1 cellular context compared by ENCODE assay signal in the genomic region with DNA sequence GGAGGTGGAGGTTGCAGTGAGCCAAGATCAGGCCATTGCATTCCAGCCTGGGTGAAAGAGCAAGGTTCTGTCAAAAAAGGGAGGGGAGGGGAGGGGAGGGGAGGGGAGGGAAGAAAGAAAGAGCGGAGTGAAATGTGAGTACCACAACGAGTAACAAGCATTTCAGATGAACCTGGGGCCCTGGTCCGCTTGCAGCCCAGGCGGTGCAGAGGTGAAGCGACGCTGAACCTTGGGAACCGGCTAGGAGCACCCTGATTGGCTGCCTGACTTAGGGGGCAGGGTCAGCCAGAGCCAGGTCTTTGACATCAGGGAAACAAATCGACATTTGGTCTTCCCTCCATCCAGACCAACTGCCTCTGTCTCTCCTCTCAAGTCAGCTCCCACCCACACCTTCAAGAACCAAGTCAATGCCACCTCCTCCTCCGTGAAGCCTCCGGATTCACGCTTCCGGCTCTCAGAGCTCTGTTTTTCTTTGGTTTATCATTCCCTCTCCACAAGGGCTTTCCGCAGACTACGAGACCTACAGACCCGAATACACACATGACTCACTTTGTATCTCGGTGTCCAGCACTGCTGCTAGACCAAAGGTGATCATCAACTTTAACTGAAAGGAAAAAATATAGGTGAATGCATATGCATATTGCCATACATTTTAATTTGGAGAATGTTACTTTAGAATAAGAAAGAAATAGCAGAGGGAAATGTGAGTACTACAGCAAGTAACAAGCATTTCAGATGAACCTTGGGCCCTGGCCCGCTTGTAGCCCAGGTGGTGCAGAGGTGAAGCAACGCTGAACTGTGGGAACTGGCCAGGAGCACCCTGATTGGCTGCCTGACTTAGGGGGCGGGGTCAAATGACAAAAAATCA.
A peak's percentile ranks its signal among the peaks of the same experiment; 100 is the strongest.
TF ChIP-seq lines count a peak whose summit lies in the region.

No MANE protein-coding gene starts in this region.

TF ChIP-seq in HepG2, 621 proteins besides CTCF, POLR2A, EP300 and RAD21 (continued from another document and continues in another):
- TF ChIP-seq SRF (IDR thresholded peaks at IDR 0.05; ENCODE audit: low read depth, low read length) (no peak), NR2F1 (CRISPR knock-in tag; IDR thresholded peaks at IDR 0.05) (no peak), YEATS4 (CRISPR knock-in tag; IDR thresholded peaks at IDR 0.05; ENCODE audit: borderline replicate concordance) (0 out of 2 replicates have a peak, but pooled peaks have one; percentile 18), TAF1 (CRISPR knock-in tag; IDR thresholded peaks at IDR 0.05) (no peak), CBFB (CRISPR knock-in tag; IDR thresholded peaks at IDR 0.05) (no peak), TBX2 (CRISPR knock-in tag; IDR thresholded peaks at IDR 0.05; ENCODE audit: borderline replicate concordance) (0 out of 2 replicates have a peak, but pooled peaks have one; percentile 43), SP5 (CRISPR knock-in tag; IDR thresholded peaks at IDR 0.05; ENCODE audit: borderline replicate concordance, low read depth) (no peak), MED1 (CRISPR knock-in tag; IDR thresholded peaks at IDR 0.05) (no peak; the same call in 1 of the 2 replicates), ZNF256 (CRISPR knock-in tag; conservative IDR thresholded peaks at IDR 0.05) (no peak), DDIT3 (CRISPR knock-in tag; IDR thresholded peaks at IDR 0.05) (no peak), EHMT2 (IDR thresholded peaks at IDR 0.05; ENCODE audit: borderline replicate concordance, low read depth, low read length) (no peak), BCLAF1 (IDR thresholded peaks at IDR 0.05) (no peak), ZNF382 (CRISPR knock-in tag; IDR thresholded peaks at IDR 0.05; ENCODE audit: borderline replicate concordance) (no peak), ZNF337 (CRISPR knock-in tag; IDR thresholded peaks at IDR 0.05; ENCODE audit: borderline replicate concordance, low read depth) (no peak), MBD4 (IDR thresholded peaks at IDR 0.05; ENCODE audit: borderline replicate concordance, low read length) (no peak), TARDBP (CRISPR knock-in tag; IDR thresholded peaks at IDR 0.05) (peak; percentile 48), ZNF232 (CRISPR knock-in tag; IDR thresholded peaks at IDR 0.05; ENCODE audit: borderline replicate concordance) (no peak), MLLT10 (CRISPR knock-in tag; IDR thresholded peaks at IDR 0.05) (no peak), SNAPC2 (CRISPR knock-in tag; IDR thresholded peaks at IDR 0.05) (0 out of 2 replicates have a peak, but pooled peaks have one; percentile 35), ZNF781 (CRISPR knock-in tag; IDR thresholded peaks at IDR 0.05; ENCODE audit: borderline replicate concordance, not compliant biosample characterization) (no peak), ZNF446 (CRISPR knock-in tag; IDR thresholded peaks at IDR 0.05) (no peak), NR2F6 (IDR thresholded peaks at IDR 0.05) (no peak), NR2F6 (CRISPR knock-in tag; IDR thresholded peaks at IDR 0.05) (no peak), MAZ (IDR thresholded peaks at IDR 0.05; ENCODE audit: borderline replicate concordance, low read depth, low read length) (no peak), MAZ (CRISPR knock-in tag; IDR thresholded peaks at IDR 0.05; ENCODE audit: low read depth) (peak; percentile 44; the same call in 1 of the 2 replicates), ZNF24 (IDR thresholded peaks at IDR 0.05) (no peak), PCBP1 (IDR thresholded peaks at IDR 0.05; ENCODE audit: borderline replicate concordance, low read depth, low read length) (peak; percentile 99), ZNF567 (CRISPR knock-in tag; IDR thresholded peaks at IDR 0.05; ENCODE audit: borderline replicate concordance) (no peak), MAFF (IDR thresholded peaks at IDR 0.05; ENCODE audit: low read depth, low read length) (no peak), E2F5 (CRISPR knock-in tag; conservative IDR thresholded peaks at IDR 0.05) (no peak), MIER2 (CRISPR knock-in tag; IDR thresholded peaks at IDR 0.05) (no peak), DNMT3B (CRISPR knock-in tag; conservative IDR thresholded peaks at IDR 0.05) (no peak), YEATS2 (CRISPR knock-in tag; IDR thresholded peaks at IDR 0.05; ENCODE audit: borderline replicate concordance) (no peak), YY1 (IDR thresholded peaks at IDR 0.05; ENCODE audit: insufficient read depth, insufficient replicate concordance, low read depth, low read length) (no peak), MIXL1 (CRISPR knock-in tag; IDR thresholded peaks at IDR 0.05) (no peak; the same call in 1 of the 2 replicates), SMARCC2 (IDR thresholded peaks at IDR 0.05) (no peak), ZSCAN5A (CRISPR knock-in tag; IDR thresholded peaks at IDR 0.05; ENCODE audit: borderline replicate concordance) (no peak), HNF4A (CRISPR knock-in tag; IDR thresholded peaks at IDR 0.05) (peak; percentile 67), ISL2 (CRISPR knock-in tag; IDR thresholded peaks at IDR 0.05) (no peak), REPIN1 (CRISPR knock-in tag; IDR thresholded peaks at IDR 0.05; ENCODE audit: borderline replicate concordance, low read depth) (0 out of 2 replicates have a peak, but pooled peaks have one; percentile 51), NR2F2 (IDR thresholded peaks at IDR 0.05; ENCODE audit: borderline replicate concordance, low read depth) (no peak), MYPOP (CRISPR knock-in tag; IDR thresholded peaks at IDR 0.05) (0 out of 2 replicates have a peak, but pooled peaks have one; percentile 40), NCOR1 (IDR thresholded peaks at IDR 0.05; ENCODE audit: borderline replicate concordance, low read length) (peak; percentile 83), PLRG1 (conservative IDR thresholded peaks at IDR 0.05) (no peak), JARID2 (CRISPR knock-in tag; IDR thresholded peaks at IDR 0.05; ENCODE audit: insufficient replicate concordance) (no peak), TBP (CRISPR knock-in tag; IDR thresholded peaks at IDR 0.05) (no peak), KMT2A (CRISPR knock-in tag; IDR thresholded peaks at IDR 0.05) (no peak), PRMT3 (CRISPR knock-in tag; IDR thresholded peaks at IDR 0.05; ENCODE audit: borderline replicate concordance, low read depth) (no peak)
- TF ChIP-seq, protein P1, sequence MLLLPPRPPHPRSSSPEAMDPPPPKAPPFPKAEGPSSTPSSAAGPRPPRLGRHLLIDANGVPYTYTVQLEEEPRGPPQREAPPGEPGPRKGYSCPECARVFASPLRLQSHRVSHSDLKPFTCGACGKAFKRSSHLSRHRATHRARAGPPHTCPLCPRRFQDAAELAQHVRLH (CRISPR knock-in tag; IDR thresholded peaks at IDR 0.05; ENCODE audit: borderline replicate concordance, low read depth): peak; percentile 56; the same call in 1 of the 2 replicates
- TF ChIP-seq, protein P2, sequence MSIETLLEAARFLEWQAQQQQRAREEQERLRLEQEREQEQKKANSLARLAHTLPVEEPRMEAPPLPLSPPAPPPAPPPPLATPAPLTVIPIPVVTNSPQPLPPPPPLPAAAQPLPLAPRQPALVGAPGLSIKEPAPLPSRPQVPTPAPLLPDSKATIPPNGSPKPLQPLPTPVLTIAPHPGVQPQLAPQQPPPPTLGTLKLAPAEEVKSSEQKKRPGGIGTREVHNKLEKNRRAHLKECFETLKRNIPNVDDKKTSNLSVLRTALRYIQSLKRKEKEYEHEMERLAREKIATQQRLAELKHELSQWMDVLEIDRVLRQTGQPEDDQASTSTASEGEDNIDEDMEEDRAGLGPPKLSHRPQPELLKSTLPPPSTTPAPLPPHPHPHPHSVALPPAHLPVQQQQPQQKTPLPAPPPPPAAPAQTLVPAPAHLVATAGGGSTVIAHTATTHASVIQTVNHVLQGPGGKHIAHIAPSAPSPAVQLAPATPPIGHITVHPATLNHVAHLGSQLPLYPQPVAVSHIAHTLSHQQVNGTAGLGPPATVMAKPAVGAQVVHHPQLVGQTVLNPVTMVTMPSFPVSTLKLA (IDR thresholded peaks at IDR 0.05): no peak
- TF ChIP-seq, protein P3, sequence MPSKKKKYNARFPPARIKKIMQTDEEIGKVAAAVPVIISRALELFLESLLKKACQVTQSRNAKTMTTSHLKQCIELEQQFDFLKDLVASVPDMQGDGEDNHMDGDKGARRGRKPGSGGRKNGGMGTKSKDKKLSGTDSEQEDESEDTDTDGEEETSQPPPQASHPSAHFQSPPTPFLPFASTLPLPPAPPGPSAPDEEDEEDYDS (CRISPR knock-in tag; IDR thresholded peaks at IDR 0.05): peak; percentile 29; the same call in 1 of the 2 replicates
- TF ChIP-seq, protein P4, sequence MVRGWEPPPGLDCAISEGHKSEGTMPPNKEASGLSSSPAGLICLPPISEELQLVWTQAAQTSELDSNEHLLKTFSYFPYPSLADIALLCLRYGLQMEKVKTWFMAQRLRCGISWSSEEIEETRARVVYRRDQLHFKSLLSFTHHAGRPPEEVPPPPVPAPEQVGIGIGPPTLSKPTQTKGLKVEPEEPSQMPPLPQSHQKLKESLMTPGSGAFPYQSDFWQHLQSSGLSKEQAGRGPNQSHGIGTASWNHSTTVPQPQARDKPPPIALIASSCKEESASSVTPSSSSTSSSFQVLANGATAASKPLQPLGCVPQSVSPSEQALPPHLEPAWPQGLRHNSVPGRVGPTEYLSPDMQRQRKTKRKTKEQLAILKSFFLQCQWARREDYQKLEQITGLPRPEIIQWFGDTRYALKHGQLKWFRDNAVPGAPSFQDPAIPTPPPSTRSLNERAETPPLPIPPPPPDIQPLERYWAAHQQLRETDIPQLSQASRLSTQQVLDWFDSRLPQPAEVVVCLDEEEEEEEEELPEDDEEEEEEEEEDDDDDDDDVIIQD (CRISPR knock-in tag; IDR thresholded peaks at IDR 0.05; ENCODE audit: low read depth): no peak
- TF ChIP-seq, protein P5, sequence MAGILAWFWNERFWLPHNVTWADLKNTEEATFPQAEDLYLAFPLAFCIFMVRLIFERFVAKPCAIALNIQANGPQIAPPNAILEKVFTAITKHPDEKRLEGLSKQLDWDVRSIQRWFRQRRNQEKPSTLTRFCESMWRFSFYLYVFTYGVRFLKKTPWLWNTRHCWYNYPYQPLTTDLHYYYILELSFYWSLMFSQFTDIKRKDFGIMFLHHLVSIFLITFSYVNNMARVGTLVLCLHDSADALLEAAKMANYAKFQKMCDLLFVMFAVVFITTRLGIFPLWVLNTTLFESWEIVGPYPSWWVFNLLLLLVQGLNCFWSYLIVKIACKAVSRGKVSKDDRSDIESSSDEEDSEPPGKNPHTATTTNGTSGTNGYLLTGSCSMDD (CRISPR knock-in tag; IDR thresholded peaks at IDR 0.05): no peak
